ENCODE assay signal across 11 cellular contexts in genomic region chr14:53509845-53510244, GRCh38.
DNase-seq lines count a peak whose midpoint lies in the region; ATAC-seq and TF ChIP-seq lines count a peak whose summit lies in the region.
"Had no signal": no experiment of that assay in that cellular context is flagged by ENCODE, and none has a peak within 500 bp of the region (broad histone marks: within the 10 kb centered on the region; RNA-seq: fewer than 3 reads in every experiment).

No MANE protein-coding gene starts in this region.

- no peak overlapping the region for H3K4me3 Mint-ChIP-seq in stimulated activated naive B cell treated with anti-CD40 and anti-IgM and Interleukin-4, amounts not matched to agents 10 μg/mL and 1 μg/mL and 100 μg/mL, for 72 hours

- no peaks in the 10 kb centered on the region for H3K4me1 Mint-ChIP-seq in stimulated activated naive B cell treated with anti-CD40 and anti-IgM and Interleukin-4, amounts not matched to agents 10 μg/mL and 1 μg/mL and 100 μg/mL, for 72 hours

- H3K4me3 ChIP-seq in ovary: no peak overlapping the region

- TF ChIP-seq POLR2A in ovary (IDR thresholded peaks at IDR 0.05): no peak

- H3K27ac Mint-ChIP-seq in stimulated activated naive B cell treated with anti-CD40 and anti-IgM and Interleukin-4, amounts not matched to agents 10 μg/mL and 1 μg/mL and 100 μg/mL, for 72 hours: no peak overlapping the region

- DNase-seq in Right ventricle myocardium inferior (ENCODE audit: missing footprints): no peak
- DNase-seq in cardiac septum (ENCODE audit: low spot score): no peak
- peak; percentile 94 to 97 for DNase-seq in foreskin keratinocyte
- DNase-seq in ovary: peak in 4 of 5 donors; percentile 39 to 53 (median 45)
- DNase-seq in NK-92 treated with Interleukin-12 subunit alpha and Interleukin-12 subunit beta, amount 100 ng/mL, for 24 hours (lab: John Stamatoyannopoulos, UW): no peak
- no peak for DNase-seq in HUDEP-2 (lab: John Stamatoyannopoulos, UW; ENCODE audit: unreplicated experiment in 76 of 76)
- DNase-seq in NCI-H2171 (lab: John Stamatoyannopoulos, UW): no peak
- DNase-seq in stimulated activated naive B cell treated with anti-CD40 and anti-IgM and Interleukin-4, amounts not matched to agents 10 μg/mL and 1 μg/mL and 100 μg/mL, for 72 hours: no peak
- DNase-seq: activated T-cell treated with anti-CD3 and anti-CD28 coated beads for 4 hours, Karpas-422 had no signal

- no peaks in the 10 kb centered on the region for H3K27me3 Mint-ChIP-seq in stimulated activated naive B cell treated with anti-CD40 and anti-IgM and Interleukin-4, amounts not matched to agents 10 μg/mL and 1 μg/mL and 100 μg/mL, for 72 hours

- H3K27me3 ChIP-seq in foreskin keratinocyte (no peaks in the 10 kb centered on the region), ovary (no peaks in the 10 kb centered on the region)

- intact Hi-C loops in Right ventricle myocardium inferior (cut with DNase I): no loop called here
- intact Hi-C loops in cardiac septum (cut with DNase I): no loop called here
- intact Hi-C loops in ovary (cut with DNase I): no loop called here

- no peak for TF ChIP-seq CTCF in foreskin keratinocyte (conservative IDR thresholded peaks at IDR 0.05)
- TF ChIP-seq CTCF in ovary (IDR thresholded peaks at IDR 0.05): no peak

- H3K9me3 Mint-ChIP-seq in stimulated activated naive B cell treated with anti-CD40 and anti-IgM and Interleukin-4, amounts not matched to agents 10 μg/mL and 1 μg/mL and 100 μg/mL, for 72 hours: peaks cover 5 to 8% of the 10 kb centered on the region in 2 donors

- no peaks in the 10 kb centered on the region for H3K36me3 Mint-ChIP-seq in stimulated activated naive B cell treated with anti-CD40 and anti-IgM and Interleukin-4, amounts not matched to agents 10 μg/mL and 1 μg/mL and 100 μg/mL, for 72 hours

- H3K36me3 ChIP-seq in ovary: no peaks in the 10 kb centered on the region

- no peaks in the 10 kb centered on the region for H3K9me3 ChIP-seq in ovary

- peaks cover 15% of the 10 kb centered on the region for H3K4me1 ChIP-seq in foreskin keratinocyte
- H3K4me1 ChIP-seq in ovary (ENCODE audit: insufficient read depth): peaks cover 7% of the 10 kb centered on the region

- ATAC-seq in Right ventricle myocardium inferior (peak; percentile 85), foreskin keratinocyte (peak; percentile 76)
- no peak for ATAC-seq in stimulated activated naive B cell treated with anti-CD40 and anti-IgM and Interleukin-4, amounts not matched to agents 10 μg/mL and 1 μg/mL and 100 μg/mL, for 72 hours (replicated peaks)
- ATAC-seq: left colon had no signal

- H3K27ac ChIP-seq in foreskin keratinocyte (peak overlapping the region; percentile 36), ovary (peak overlapping the region in 1 of 2 donors; percentile 18)

- TF ChIP-seq EP300 in ovary (IDR thresholded peaks at IDR 0.05): no peak

- 14 to 18% (median 18%) methylated on average over 5 of the region's 5 CpGs for WGBS in ovary, 3 donors

Comparison
In these comparisons a context has a peak if more than half of its experiments do, and no peak if none do; other contexts are left out.
1. ATAC-seq: peak in Right ventricle myocardium inferior (single experiment) and foreskin keratinocyte (single experiment); none in stimulated activated naive B cell treated with anti-CD40 and anti-IgM and Interleukin-4, amounts not matched to agents 10 μg/mL and 1 μg/mL and 100 μg/mL, for 72 hours (0 of 2).
2. DNase-seq: peak in foreskin keratinocyte (2 of 2) and ovary (4 of 5); none in Right ventricle myocardium inferior (single experiment), cardiac septum (single experiment), NK-92 treated with Interleukin-12 subunit alpha and Interleukin-12 subunit beta, amount 100 ng/mL, for 24 hours (single experiment), HUDEP-2 (0 of 76), NCI-H2171 (single experiment) and stimulated activated naive B cell treated with anti-CD40 and anti-IgM and Interleukin-4, amounts not matched to agents 10 μg/mL and 1 μg/mL and 100 μg/mL, for 72 hours (single experiment).